In the genomic region with DNA sequence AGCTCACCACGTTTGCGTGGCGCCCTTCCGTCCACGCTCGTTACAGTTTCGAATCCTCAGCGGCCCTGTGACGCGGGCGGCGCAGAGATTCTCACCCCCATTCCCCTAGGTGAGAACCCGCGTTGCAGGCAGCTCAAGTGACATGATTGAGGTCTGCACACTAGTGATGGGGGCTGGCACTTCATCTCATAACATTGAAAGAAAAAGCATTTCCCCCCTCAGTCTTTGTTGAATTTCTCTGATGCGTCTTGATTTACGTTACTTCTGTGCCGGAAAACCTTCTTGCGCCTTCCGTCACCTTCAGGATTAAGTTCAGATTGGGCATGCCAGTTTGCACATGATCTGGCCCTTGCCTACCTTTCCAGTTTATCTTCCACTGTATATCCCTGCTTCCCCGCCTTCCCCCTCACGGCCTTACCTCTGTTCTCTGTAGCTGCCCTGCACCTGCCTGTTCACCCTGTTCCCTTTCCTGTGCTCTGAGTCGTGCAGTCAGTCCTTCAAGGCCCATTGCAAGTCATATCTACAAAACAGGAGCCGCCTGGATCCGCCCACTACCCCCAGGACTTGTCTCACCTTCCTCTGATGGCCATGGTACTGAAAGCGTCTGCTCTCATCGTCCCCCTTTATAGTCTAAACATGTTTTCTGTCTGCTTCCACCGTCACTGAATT, we compare ENCODE assay signal across 7 cellular contexts.
DNase-seq lines count a peak whose midpoint lies in the region; ATAC-seq and TF ChIP-seq lines count a peak whose summit lies in the region.

No MANE protein-coding gene starts in this region.

- H3K4me3 ChIP-seq in HL-60 (replicated peaks; ENCODE audit: insufficient read depth, low read length) (peak overlapping the region; percentile 59), SK-N-MC (peak overlapping the region; percentile 76), adipocyte (ENCODE audit: low read length) (peak overlapping the region; percentile 89)

- ATAC-seq in GM18498 (IDR thresholded peaks at IDR 0.05; ENCODE audit: unreplicated experiment), result no peak

- H3K27me3 ChIP-seq in HL-60 (ENCODE audit: insufficient read depth, poor library complexity, severe bottlenecking) (no peaks in the 10 kb centered on the region), adipocyte (replicated peaks; ENCODE audit: control insufficient read depth, insufficient read depth, low read length) (no peaks in the 10 kb centered on the region)

- H3K4me1 ChIP-seq in adipocyte (ENCODE audit: control insufficient read depth, insufficient read depth, low read length), result peaks cover 59% of the 10 kb centered on the region

- peak overlapping the region; percentile 92 for H3K9ac ChIP-seq in SK-N-MC (ENCODE audit: insufficient read length)
- H3K9ac ChIP-seq in adipocyte (ENCODE audit: low read length), result peak overlapping the region; percentile 92

- peak; percentile 20 for TF ChIP-seq POLR2A in GM15510 (IDR thresholded peaks at IDR 0.05; ENCODE audit: borderline replicate concordance, extremely low read depth, insufficient read length)

- TF ChIP-seq CTCF in HL-60 (IDR thresholded peaks at IDR 0.05; ENCODE audit: insufficient read depth, low read length), result no peak

- peak in 1 of 2 experiments; percentile 53 for DNase-seq in HL-60 (ENCODE audit: low read depth in 1 of 2, low spot score in 1 of 2)
- DNase-seq in SK-N-MC (ENCODE audit: low read depth, low spot score), result no peak
- peak; percentile 34 for DNase-seq in adipocyte (ENCODE audit: low read depth)
- peak; percentile 54 for DNase-seq in iPS-NIHi7 (ENCODE audit: extremely low spot score)
- peak; percentile 7 to 35 (median 28) for DNase-seq in stimulated activated CD4-positive, alpha-beta T cell treated with anti-CD3 and anti-CD28 coated beads, Interleukin-1b, Interleukin-23, amount 100 ng/mL, for 24 hours (ENCODE audit: low read depth in 4 of 4, low spot score in 1 of 4)

- H3K27ac ChIP-seq in HL-60 (replicated peaks) (peak overlapping the region; percentile 96), SK-N-MC (peak overlapping the region; percentile 95; the same call in 1 of the 2 replicates)

- H3K36me3 ChIP-seq in SK-N-MC (ENCODE audit: insufficient read depth, low read length) (peaks cover 40% of the 10 kb centered on the region), adipocyte (ENCODE audit: control insufficient read depth, insufficient read depth, low read length, severe bottlenecking) (peaks cover 14% of the 10 kb centered on the region)

- H3K9me3 ChIP-seq in SK-N-MC (ENCODE audit: low read depth, low read length) (no peaks in the 10 kb centered on the region), adipocyte (ENCODE audit: control insufficient read depth, low read length) (no peaks in the 10 kb centered on the region)
